26 cellular contexts compared by ENCODE assay signal in genomic region chr2:113072584-113072983, GRCh38. TPM values are rescaled to one million over a fixed set of nuclear protein-coding genes. Genes with fewer than 3 reads are reported as not detected.
DNase-seq lines count a peak whose midpoint lies in the region; ATAC-seq, FAIRE-seq and TF ChIP-seq lines count a peak whose summit lies in the region.
"Had no signal": no experiment of that assay in that cellular context is flagged by ENCODE, and none has a peak within 500 bp of the region (broad histone marks: within the 10 kb centered on the region; RNA-seq: fewer than 3 reads in every experiment).

No MANE protein-coding gene starts in this region.

- in situ Hi-C loops in mammary epithelial cell (cut with MboI; ENCODE audit: low sequenced_read_pairs in 2 of 2) (no loop called here), K562 (cut with MboI) (no loop called here)

- POLR2A ChIA-PET in K562 (lab: Yijun Ruan, JAX): interaction anchor here (1.0 kb wide), 1 partner anchor 33 kb away, joined by 5 read pairs; no protein-coding TSS in a partner anchor

- H3K4me1 ChIP-seq in mammary epithelial cell (ENCODE audit: insufficient read depth, low read length): peaks cover 73% of the 10 kb centered on the region
- H3K4me1 ChIP-seq in breast epithelium: no peaks in the 10 kb centered on the region
- no peaks in the 10 kb centered on the region for H3K4me1 ChIP-seq in K562 (replicated peaks in 1 of 2; ENCODE audit: control insufficient read depth in 2 of 2, insufficient read depth in 2 of 2, low read length in 2 of 2)
- peaks cover 7 to 61% (median 9%) of the 10 kb centered on the region in 3 donors for H3K4me1 ChIP-seq in esophagus squamous epithelium
- H3K4me1 ChIP-seq in upper lobe of left lung: peaks cover 0 to under 1% (median 0%) of the 10 kb centered on the region in 4 donors
- H3K4me1 ChIP-seq: Peyer's patch had no signal

- H3K79me2 ChIP-seq in mammary epithelial cell (ENCODE audit: insufficient read depth, low read length) (no peaks in the 10 kb centered on the region), K562 (ENCODE audit: control insufficient read depth, insufficient read depth, low read length) (no peaks in the 10 kb centered on the region)

- no peak for ATAC-seq in K562
- ATAC-seq in upper lobe of left lung (ENCODE audit: low FRiP score in 2 of 2): no peak

- FAIRE-seq in K562 (lab: Jason Lieb, UNC): no peak
- peak; percentile 9 for FAIRE-seq in urothelium cell line (lab: Jason Lieb, UNC)
- FAIRE-seq: D721Med, GM19239 had no signal

- TF ChIP-seq POLR2A in breast epithelium (IDR thresholded peaks at IDR 0.05) (no peak), K562 (conservative IDR thresholded peaks at IDR 0.05) (no peak), esophagus squamous epithelium (IDR thresholded peaks at IDR 0.05) (no peak), upper lobe of left lung (IDR thresholded peaks at IDR 0.05) (no peak)

- BruUV-seq in mammary epithelial cell (replicated peaks; lab: Mats Ljungman, UMichigan) (no TSS peak), K562 (replicated peaks; lab: Mats Ljungman, UMichigan) (no TSS peak)

- no peak for TF ChIP-seq CTCF in mammary epithelial cell (conservative IDR thresholded peaks at IDR 0.05 in 1 of 2, IDR thresholded peaks at IDR 0.05 in 1 of 2; ENCODE audit: extremely low read depth in 1 of 2, insufficient read depth in 1 of 2, low read depth in 1 of 2, low read length in 2 of 2)
- no peak for TF ChIP-seq CTCF in breast epithelium (IDR thresholded peaks at IDR 0.05)
- TF ChIP-seq CTCF in K562 (IDR thresholded peaks at IDR 0.05 in 2 of 3, conservative IDR thresholded peaks at IDR 0.05 in 1 of 3; ENCODE audit: insufficient read depth in 2 of 3, low read depth in 1 of 3, low read length in 3 of 3): no peak
- TF ChIP-seq CTCF in esophagus squamous epithelium (IDR thresholded peaks at IDR 0.05): no peak
- TF ChIP-seq CTCF in upper lobe of left lung (IDR thresholded peaks at IDR 0.05): no peak

- no peak for TF ChIP-seq EP300 in K562 (IDR thresholded peaks at IDR 0.05; ENCODE audit: low read length)
- no peak for TF ChIP-seq EP300 in upper lobe of left lung (IDR thresholded peaks at IDR 0.05)

- dilution Hi-C loops in mammary epithelial cell (cut with HindIII; ENCODE audit: low sequenced_read_pairs): loop anchor here (5.0 kb wide), 1 partner anchor 100 kb away; no protein-coding TSS in a partner anchor

- DNase-seq in mammary epithelial cell (peak; percentile 89), breast epithelium (ENCODE audit: low spot score in 2 of 2) (no peak), K562 (ENCODE audit: extremely low read depth in 1 of 4, low spot score in 3 of 4) (no peak), esophagus squamous epithelium (lab: John Stamatoyannopoulos, UW) (no peak), urothelium cell line (ENCODE audit: low spot score) (no peak), AML-193 (lab: John Stamatoyannopoulos, UW) (no peak), upper lobe of left lung (no peak), superior temporal gyrus (ENCODE audit: extremely low spot score) (no peak)
- DNase-seq: DMS53, GDM1, NCI-H1105, NCI-H1694, NCI-H2081, NCI-H2171, NCI-H345, NCI-H774, Peyer's patch, SHP77, SW 1271 had no signal

- no peaks in the 10 kb centered on the region for H3K36me3 ChIP-seq in mammary epithelial cell (ENCODE audit: insufficient read depth, low read length)
- H3K36me3 ChIP-seq in breast epithelium: no peaks in the 10 kb centered on the region
- no peaks in the 10 kb centered on the region for H3K36me3 ChIP-seq in K562 (ENCODE audit: control insufficient read depth, insufficient read depth, low read length)
- no peaks in the 10 kb centered on the region for H3K36me3 ChIP-seq in esophagus squamous epithelium
- H3K36me3 ChIP-seq in upper lobe of left lung: no peaks in the 10 kb centered on the region
- H3K36me3 ChIP-seq: Peyer's patch had no signal

- H3K4me3 ChIP-seq in mammary epithelial cell (replicated peaks in 1 of 3; ENCODE audit: insufficient read depth in 1 of 3, low read depth in 2 of 3, low read length in 3 of 3) (no peak overlapping the region), breast epithelium (no peak overlapping the region), K562 (no peak overlapping the region), esophagus squamous epithelium (no peak overlapping the region), upper lobe of left lung (no peak overlapping the region)
- H3K4me3 ChIP-seq: Peyer's patch had no signal

- CTCF ChIA-PET in mammary epithelial cell (lab: Charles Lee; ENCODE audit: low non-redundant PET) (interaction anchor here (0.6 to 1.0 kb wide), 3 partner anchors 13 to 126 kb away, joined by 3 to 4 read pairs (median 3); no protein-coding TSS in a partner anchor), K562 (lab: Yijun Ruan, JAX; ENCODE audit: low intra/inter-chr PET ratio) (no interaction called here)

- H3K27ac ChIP-seq in mammary epithelial cell (ENCODE audit: insufficient read depth, low read depth, low read length) (peak overlapping the region; percentile 24), breast epithelium (no peak overlapping the region), K562 (ENCODE audit: extremely low read depth, low read depth, low read length) (no peak overlapping the region), esophagus squamous epithelium (peak overlapping the region in 3 of 4 donors; percentile 13 to 77 (median 55)), upper lobe of left lung (no peak overlapping the region)
- H3K27ac ChIP-seq: 22Rv1, C4-2B, Peyer's patch had no signal

- H3K9me3 ChIP-seq in mammary epithelial cell (replicated peaks; ENCODE audit: insufficient read depth, low read length) (no peaks in the 10 kb centered on the region), breast epithelium (no peaks in the 10 kb centered on the region), K562 (replicated peaks; ENCODE audit: control insufficient read depth, insufficient read depth, low read depth, low read length) (no peaks in the 10 kb centered on the region), esophagus squamous epithelium (no peaks in the 10 kb centered on the region), upper lobe of left lung (no peaks in the 10 kb centered on the region)
- H3K9me3 ChIP-seq: Peyer's patch had no signal

- 0% methylated on average over 4 of the region's 4 CpGs for WGBS in mammary epithelial cell (ENCODE audit: low coverage, missing lambda C conversion rate)
- WGBS in K562 (ENCODE audit: insufficient coverage, low coverage, missing lambda C conversion rate): 0% methylated on average over 4 of the region's 4 CpGs
- 26 to 50% methylated on average over 1 to 2 of the region's 4 CpGs for WGBS in esophagus squamous epithelium, 2 donors
- 49 to 73% methylated on average over 2 to 4 of the region's 4 CpGs for WGBS in upper lobe of left lung, 2 donors

- intact Hi-C loops in mammary epithelial cell (cut with micrococcal nuclease): loop anchor here (2.0 to 5.0 kb wide), 2 partner anchors 14 to 110 kb away; partner anchors contain the start of gene IL36RN
- intact Hi-C loops in breast epithelium (cut with DNase I; ENCODE audit: low total_unique reads): no loop called here
- intact Hi-C loops in K562 (cut with micrococcal nuclease): no loop called here
- intact Hi-C loops in esophagus squamous epithelium (cut with DNase I): no loop called here

- no peaks in the 10 kb centered on the region for H3K9me1 ChIP-seq in K562 (ENCODE audit: control insufficient read depth, insufficient read depth, low read length)

- H3K27me3 ChIP-seq in mammary epithelial cell (ENCODE audit: insufficient read depth, low read length): no peaks in the 10 kb centered on the region
- no peaks in the 10 kb centered on the region for H3K27me3 ChIP-seq in breast epithelium
- peaks cover 15 to 34% of the 10 kb centered on the region in 2 experiments; a peak in 4 of 5 replicates for H3K27me3 ChIP-seq in K562 (ENCODE audit: control insufficient read depth in 2 of 2, insufficient read depth in 2 of 2, low read length in 2 of 2)
- H3K27me3 ChIP-seq in esophagus squamous epithelium: no peaks in the 10 kb centered on the region
- no peaks in the 10 kb centered on the region for H3K27me3 ChIP-seq in upper lobe of left lung
- H3K27me3 ChIP-seq: Peyer's patch had no signal

- no peak overlapping the region for H3K9ac ChIP-seq in mammary epithelial cell (ENCODE audit: insufficient read depth, low read length)
- no peak overlapping the region for H3K9ac ChIP-seq in K562 (ENCODE audit: insufficient read depth in 1 of 2, low read depth in 2 of 2, low read length in 2 of 2)

- H3K4me2 ChIP-seq in mammary epithelial cell (ENCODE audit: insufficient read depth, low read depth, low read length) (peak overlapping the region; percentile 14), K562 (ENCODE audit: insufficient read depth, low read length) (no peak overlapping the region)

- no peak for TF ChIP-seq RAD21 in K562 (CRISPR knock-in tag; conservative IDR thresholded peaks at IDR 0.05 in 1 of 2, IDR thresholded peaks at IDR 0.05 in 1 of 2)

- no peaks in the 10 kb centered on the region for H4K20me1 ChIP-seq in mammary epithelial cell (ENCODE audit: insufficient read depth, low read length)
- H4K20me1 ChIP-seq in K562 (replicated peaks; ENCODE audit: control insufficient read depth, insufficient read depth, low read length): no peaks in the 10 kb centered on the region

- peak overlapping the region; percentile 4 for H2AFZ ChIP-seq in mammary epithelial cell (ENCODE audit: low read depth, low read length)
- H2AFZ ChIP-seq in K562 (ENCODE audit: low read depth, low read length): no peak overlapping the region

RNA-seq across cellular contexts. Expression of gene IL1F10, which starts 4.8 kb away (rescaled TPM):
- total RNA-seq in mammary epithelial cell (not detected), breast epithelium (not detected), K562 (2014; rRNA removed) (not detected in 2 replicates), K562 (2014; rRNA removed; fragmentation: Illumina TruSeq; extraction: Trizol) (not detected in 2 replicates), K562 (2015; rRNA removed; fragmentation: Illumina TruSeq; extraction: Trizol) (not detected in 2 replicates), K562 (2021) (not detected in 2 replicates), esophagus squamous epithelium (under 1 TPM in 1 of 4 donors, not detected in 3; 0.53 TPM), upper lobe of left lung (not detected)
- polyA plus RNA-seq in mammary epithelial cell (0.09 TPM), K562 (2011; rRNA removed) (not detected in 2 replicates), K562 (2014; fragmentation: Illumina TruSeq; extraction: Trizol) (not detected in 2 replicates), K562 (2014; fragmentation: Nextera tagmentation; extraction: Ambion mirVana) (not detected), K562 (2014; rRNA removed) (not detected in 2 replicates)
- not detected for polyA minus RNA-seq in mammary epithelial cell
- not detected in 2 replicates for total RNA-seq in K562 (2011; cell fraction: chromatin; rRNA removed; ENCODE audit: low replicate concordance)
- total RNA-seq in K562 (2011; cell fraction: nucleolus; rRNA removed): not detected in 2 replicates
- total RNA-seq in K562 (2011; cell fraction: nucleoplasm; rRNA removed): not detected in 2 replicates
- not detected in 2 replicates for polyA plus RNA-seq in K562 (2011; cell fraction: cytosol; rRNA removed)
- polyA plus RNA-seq in K562 (2011; cell fraction: nucleus; rRNA removed): not detected in 2 replicates
- not detected in 2 replicates for polyA plus RNA-seq in K562 (2012)
- polyA minus RNA-seq in K562 (2011; rRNA and poly(A)+ RNA removed): not detected in 2 replicates
- polyA minus RNA-seq in K562 (2011; cell fraction: cytosol; rRNA and poly(A)+ RNA removed): not detected in 2 replicates
- polyA minus RNA-seq in K562 (2011; cell fraction: nucleus; rRNA and poly(A)+ RNA removed): not detected in 2 replicates
- total RNA-seq: H4, OCI-LY7, Peyer's patch had no signal
- polyA plus RNA-seq: AG04450 had no signal

RNA-seq across cellular contexts. Expression of gene IL36RN, which starts 13.6 kb away (rescaled TPM):
- total RNA-seq in mammary epithelial cell (1 to 10 TPM in 1 of 2 donors, under 1 TPM in 1; 0.67 to 1.3 TPM), breast epithelium (not detected), K562 (2014; rRNA removed) (not detected in 2 replicates), K562 (2014; rRNA removed; fragmentation: Illumina TruSeq; extraction: Trizol) (not detected in 2 replicates), K562 (2015; rRNA removed; fragmentation: Illumina TruSeq; extraction: Trizol) (not detected in 2 replicates), K562 (2021) (not detected in 2 replicates), esophagus squamous epithelium (10 to 100 TPM in 3 of 4 donors, 1 to 10 TPM in 1; 5.0 to 90.7 (median 28.9) TPM), upper lobe of left lung (not detected)
- polyA plus RNA-seq in mammary epithelial cell (0.46 TPM), K562 (2011; rRNA removed) (not detected in 2 replicates), K562 (2014; fragmentation: Illumina TruSeq; extraction: Trizol) (not detected in 2 replicates), K562 (2014; fragmentation: Nextera tagmentation; extraction: Ambion mirVana) (not detected), K562 (2014; rRNA removed) (not detected in 2 replicates)
- not detected for polyA minus RNA-seq in mammary epithelial cell
- not detected in 2 replicates for total RNA-seq in K562 (2011; cell fraction: chromatin; rRNA removed; ENCODE audit: low replicate concordance)
- not detected in 2 replicates for total RNA-seq in K562 (2011; cell fraction: nucleolus; rRNA removed)
- not detected in 2 replicates for total RNA-seq in K562 (2011; cell fraction: nucleoplasm; rRNA removed)
- not detected in 2 replicates for polyA plus RNA-seq in K562 (2011; cell fraction: cytosol; rRNA removed)
- polyA plus RNA-seq in K562 (2011; cell fraction: nucleus; rRNA removed): not detected in 2 replicates
- not detected in 2 replicates for polyA plus RNA-seq in K562 (2012)
- not detected in 2 replicates for polyA minus RNA-seq in K562 (2011; rRNA and poly(A)+ RNA removed)
- not detected in 2 replicates for polyA minus RNA-seq in K562 (2011; cell fraction: cytosol; rRNA and poly(A)+ RNA removed)
- polyA minus RNA-seq in K562 (2011; cell fraction: nucleus; rRNA and poly(A)+ RNA removed): not detected in 2 replicates
- total RNA-seq: H4, OCI-LY7, Peyer's patch had no signal
- polyA plus RNA-seq: AG04450 had no signal

RNA-seq across cellular contexts. Expression of gene IL36B, which starts 19.9 kb away (rescaled TPM):
- total RNA-seq in mammary epithelial cell (not detected), breast epithelium (not detected), K562 (2014; rRNA removed) (not detected in 2 replicates), K562 (2014; rRNA removed; fragmentation: Illumina TruSeq; extraction: Trizol) (not detected in 2 replicates), K562 (2015; rRNA removed; fragmentation: Illumina TruSeq; extraction: Trizol) (not detected in 2 replicates), K562 (2021) (not detected in 2 replicates), esophagus squamous epithelium (1 to 10 TPM in 2 of 4 donors, not detected in 2; 1.5 to 1.7 TPM), upper lobe of left lung (not detected)
- polyA plus RNA-seq in mammary epithelial cell (0.07 TPM), K562 (2011; rRNA removed) (not detected in 2 replicates), K562 (2014; fragmentation: Illumina TruSeq; extraction: Trizol) (not detected in 2 replicates), K562 (2014; fragmentation: Nextera tagmentation; extraction: Ambion mirVana) (not detected), K562 (2014; rRNA removed) (not detected in 2 replicates)
- not detected for polyA minus RNA-seq in mammary epithelial cell
- total RNA-seq in K562 (2011; cell fraction: chromatin; rRNA removed; ENCODE audit: low replicate concordance): not detected in 2 replicates
- total RNA-seq in K562 (2011; cell fraction: nucleolus; rRNA removed): not detected in 2 replicates
- not detected in 2 replicates for total RNA-seq in K562 (2011; cell fraction: nucleoplasm; rRNA removed)
- polyA plus RNA-seq in K562 (2011; cell fraction: cytosol; rRNA removed): 0.09 TPM in 1 of 2 replicates, not detected in the other
- not detected in 2 replicates for polyA plus RNA-seq in K562 (2011; cell fraction: nucleus; rRNA removed)
- polyA plus RNA-seq in K562 (2012): not detected in 2 replicates
- polyA minus RNA-seq in K562 (2011; rRNA and poly(A)+ RNA removed): not detected in 2 replicates
- not detected in 2 replicates for polyA minus RNA-seq in K562 (2011; cell fraction: cytosol; rRNA and poly(A)+ RNA removed)
- not detected in 2 replicates for polyA minus RNA-seq in K562 (2011; cell fraction: nucleus; rRNA and poly(A)+ RNA removed)
- total RNA-seq: H4, OCI-LY7, Peyer's patch had no signal
- polyA plus RNA-seq: AG04450 had no signal

RNA-seq across cellular contexts. Expression of gene IL1RN, which starts 54.8 kb away (rescaled TPM):
- 10 to 100 TPM in 1 of 2 donors, 1 to 10 TPM in 1; 1.0 to 18.0 TPM for total RNA-seq in mammary epithelial cell
- 38.0 TPM for polyA plus RNA-seq in mammary epithelial cell
- 21.7 TPM for polyA minus RNA-seq in mammary epithelial cell
- 1 to 10 TPM in 2 of 3 donors, under 1 TPM in 1; 0.66 to 3.8 (median 1.6) TPM for total RNA-seq in breast epithelium
- total RNA-seq in K562 (2011; cell fraction: chromatin; rRNA removed; ENCODE audit: low replicate concordance): not detected in 2 replicates
- total RNA-seq in K562 (2011; cell fraction: nucleolus; rRNA removed): not detected in 2 replicates
- not detected in 2 replicates for total RNA-seq in K562 (2011; cell fraction: nucleoplasm; rRNA removed)
- not detected in 2 replicates for total RNA-seq in K562 (2014; rRNA removed)
- total RNA-seq in K562 (2014; rRNA removed; fragmentation: Illumina TruSeq; extraction: Trizol): not detected in 2 replicates
- not detected in 2 replicates for total RNA-seq in K562 (2015; rRNA removed; fragmentation: Illumina TruSeq; extraction: Trizol)
- total RNA-seq in K562 (2021): not detected in 2 replicates
- 0.13 TPM in 1 of 2 replicates, not detected in the other for polyA plus RNA-seq in K562 (2011; rRNA removed)
- 0.12 TPM in 1 of 2 replicates, not detected in the other for polyA plus RNA-seq in K562 (2011; cell fraction: cytosol; rRNA removed)
- polyA plus RNA-seq in K562 (2011; cell fraction: nucleus; rRNA removed): not detected in 2 replicates
- polyA plus RNA-seq in K562 (2012): 0.13 and 0.26 TPM in 2 replicates
- not detected in 2 replicates for polyA plus RNA-seq in K562 (2014; fragmentation: Illumina TruSeq; extraction: Trizol)
- not detected for polyA plus RNA-seq in K562 (2014; fragmentation: Nextera tagmentation; extraction: Ambion mirVana)
- not detected in 2 replicates for polyA plus RNA-seq in K562 (2014; rRNA removed)
- polyA minus RNA-seq in K562 (2011; rRNA and poly(A)+ RNA removed): not detected in 2 replicates
- polyA minus RNA-seq in K562 (2011; cell fraction: cytosol; rRNA and poly(A)+ RNA removed): not detected in 2 replicates
- not detected in 2 replicates for polyA minus RNA-seq in K562 (2011; cell fraction: nucleus; rRNA and poly(A)+ RNA removed)
- 1,000 to 10,000 TPM in 2 of 4 donors, 100 to 1,000 TPM in 2; 594 to 1,539 (median 978) TPM for total RNA-seq in esophagus squamous epithelium
- total RNA-seq in upper lobe of left lung: 10 to 100 TPM in 3 of 6 donors, 1 to 10 TPM in 3; 2.0 to 40.6 (median 7.9) TPM
- total RNA-seq: OCI-LY7 had no signal
- polyA plus RNA-seq: AG04450 had no signal

Comparison
In these comparisons a context has a peak if more than half of its experiments do, and no peak if none do; other contexts are left out.
1. H3K27ac ChIP-seq: peak in mammary epithelial cell (single experiment) and esophagus squamous epithelium (3 of 4); none in breast epithelium (0 of 2), K562 (single experiment) and upper lobe of left lung (0 of 4).